In genomic region chr15:63502137-63502801, GRCh38 we compare ENCODE assay signal across 8 cellular contexts. TPM values are rescaled to one million over a fixed set of nuclear protein-coding genes. Genes with fewer than 3 reads are reported as not detected.
DNase-seq lines count a peak whose midpoint lies in the region; ATAC-seq and TF ChIP-seq lines count a peak whose summit lies in the region.

No MANE protein-coding gene starts in this region.

- peaks cover 22% of the 10 kb centered on the region for H3K4me1 ChIP-seq in foreskin keratinocyte

- no peaks in the 10 kb centered on the region for H3K36me3 Mint-ChIP-seq in WTC11
- H3K36me3 Mint-ChIP-seq in stimulated activated memory B cell treated with anti-CD40 and anti-IgM and Interleukin-4, amounts not matched to agents 10 μg/mL and 1 μg/mL and 100 μg/mL, for 72 hours: no peaks in the 10 kb centered on the region

- H3K9me3 Mint-ChIP-seq in WTC11: no peaks in the 10 kb centered on the region
- no peaks in the 10 kb centered on the region for H3K9me3 Mint-ChIP-seq in stimulated activated memory B cell treated with anti-CD40 and anti-IgM and Interleukin-4, amounts not matched to agents 10 μg/mL and 1 μg/mL and 100 μg/mL, for 72 hours

- TF ChIP-seq CTCF in WTC11 (IDR thresholded peaks at IDR 0.05) (no peak), foreskin keratinocyte (conservative IDR thresholded peaks at IDR 0.05) (no peak)

- CTCF ChIA-PET in WTC11 (lab: Charles Lee): interaction anchor here (1.0 to 6.1 kb wide), 5 partner anchors 13 to 443 kb away, joined by 3 to 54 read pairs (median 7); no protein-coding TSS in a partner anchor

- POLR2A ChIA-PET in WTC11 (lab: Charles Lee): no interaction called here

- H3K27me3 ChIP-seq in foreskin keratinocyte: no peaks in the 10 kb centered on the region

- DNase-seq in DMS153 (lab: John Stamatoyannopoulos, UW): peak; percentile 64
- no peak for DNase-seq in DMS153 treated with DMSO at 0.1 percent for 48 hours (lab: John Stamatoyannopoulos, UW; ENCODE audit: unreplicated experiment)
- DNase-seq in WTC11 (ENCODE audit: low spot score): no peak
- DNase-seq in foreskin keratinocyte: no peak
- no peak for DNase-seq in central memory CD4-positive, alpha-beta T cell
- no peak for DNase-seq in DMS79 (lab: John Stamatoyannopoulos, UW)
- DNase-seq in medulla oblongata (ENCODE audit: extremely low spot score): no peak

- no peak overlapping the region for H3K27ac Mint-ChIP-seq in WTC11
- peak overlapping the region; percentile 98 for H3K27ac Mint-ChIP-seq in stimulated activated memory B cell treated with anti-CD40 and anti-IgM and Interleukin-4, amounts not matched to agents 10 μg/mL and 1 μg/mL and 100 μg/mL, for 72 hours

- peaks cover 20% of the 10 kb centered on the region for H3K27me3 Mint-ChIP-seq in WTC11 (ENCODE audit: low read depth)
- H3K27me3 Mint-ChIP-seq in stimulated activated memory B cell treated with anti-CD40 and anti-IgM and Interleukin-4, amounts not matched to agents 10 μg/mL and 1 μg/mL and 100 μg/mL, for 72 hours: no peaks in the 10 kb centered on the region

- peaks cover 55% of the 10 kb centered on the region for H3K4me1 Mint-ChIP-seq in WTC11
- peaks cover 60% of the 10 kb centered on the region for H3K4me1 Mint-ChIP-seq in stimulated activated memory B cell treated with anti-CD40 and anti-IgM and Interleukin-4, amounts not matched to agents 10 μg/mL and 1 μg/mL and 100 μg/mL, for 72 hours

- H3K27ac ChIP-seq in foreskin keratinocyte: peak overlapping the region; percentile 65

- no peak for ATAC-seq in WTC11
- no peak for ATAC-seq in foreskin keratinocyte
- no peak for ATAC-seq in stimulated activated memory B cell treated with anti-CD40 and anti-IgM and Interleukin-4, amounts not matched to agents 10 μg/mL and 1 μg/mL and 100 μg/mL, for 72 hours

- peak overlapping the region; percentile 75 for H3K4me3 Mint-ChIP-seq in WTC11
- peak overlapping the region; percentile 61 for H3K4me3 Mint-ChIP-seq in stimulated activated memory B cell treated with anti-CD40 and anti-IgM and Interleukin-4, amounts not matched to agents 10 μg/mL and 1 μg/mL and 100 μg/mL, for 72 hours

TF ChIP-seq in WTC11, 78 proteins besides CTCF, POLR2A, EP300 and RAD21:
- TF ChIP-seq GABPB1 (CRISPR knock-in tag; IDR thresholded peaks at IDR 0.05) (0 out of 2 replicates have a peak, but pooled peaks have one; percentile 7), GRHL2 (CRISPR knock-in tag; IDR thresholded peaks at IDR 0.05; ENCODE audit: insufficient replicate concordance, severe bottlenecking) (no peak)

RNA-seq across cellular contexts. Expression of gene USP3, which starts 2.1 kb away (rescaled TPM):
- total RNA-seq in WTC11 (2021) (30.0 to 36.6 TPM (median 30.8 TPM) in 3 replicates), foreskin keratinocyte (26.3 and 26.7 TPM in 2 replicates)
- polyA plus RNA-seq in foreskin keratinocyte: 14.0 and 16.0 TPM in 2 replicates
